8 cellular contexts compared by ENCODE assay signal in the genomic region with DNA sequence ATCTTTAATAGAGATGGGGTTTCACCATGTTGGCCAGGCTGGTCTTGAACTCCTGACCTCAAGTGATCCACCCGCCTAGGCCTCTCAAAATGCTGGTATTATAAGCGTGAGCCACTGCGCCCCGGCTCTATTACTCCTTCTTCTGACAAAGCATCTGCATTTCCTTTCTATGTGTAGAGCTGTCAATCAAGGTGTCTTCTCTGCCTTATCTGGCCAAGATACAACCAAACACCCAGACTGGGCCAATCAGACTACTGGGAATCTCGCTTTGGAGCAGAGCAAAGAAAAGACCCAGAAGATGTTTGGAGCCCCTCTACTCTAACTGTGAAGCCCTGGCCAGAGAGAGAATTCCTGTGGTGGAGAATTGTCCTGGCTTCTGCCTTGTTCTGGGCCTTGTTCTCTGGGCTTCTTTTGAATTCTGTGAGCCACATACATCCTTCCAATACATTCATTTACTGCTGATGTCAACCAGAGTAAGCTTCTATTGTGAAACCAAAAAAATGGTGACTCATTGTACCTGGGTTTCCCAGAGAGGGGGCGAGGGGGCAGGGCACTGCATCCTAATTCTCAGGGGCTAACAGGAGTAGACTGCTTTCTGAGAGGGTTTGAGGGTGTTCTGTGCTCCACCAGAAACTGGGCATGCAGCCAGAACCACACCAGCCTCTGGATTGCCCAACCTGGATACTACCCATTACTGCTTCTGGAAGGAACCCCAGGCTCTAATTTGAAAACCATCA. TPM values are rescaled to one million over a fixed set of nuclear protein-coding genes. Genes with fewer than 3 reads are reported as not detected.
A peak's percentile ranks its signal among the peaks of the same experiment; 100 is the strongest.
DNase-seq lines count a peak whose midpoint lies in the region; ATAC-seq, FAIRE-seq and TF ChIP-seq lines count a peak whose summit lies in the region.
"Had no signal": no experiment of that assay in that cellular context is flagged by ENCODE, and none has a peak within 500 bp of the region (broad histone marks: within the 10 kb centered on the region; RNA-seq: fewer than 3 reads in every experiment).

No MANE protein-coding gene starts in this region.

- H3K4me2 ChIP-seq in astrocyte (ENCODE audit: low read length): no peak overlapping the region

- H3K36me3 ChIP-seq in astrocyte (ENCODE audit: insufficient read depth, low read length): no peaks in the 10 kb centered on the region
- no peaks in the 10 kb centered on the region for H3K36me3 ChIP-seq in HAP-1 (replicated peaks)
- H3K36me3 ChIP-seq: thoracic aorta had no signal

- no peak for ATAC-seq in GM21381 (IDR thresholded peaks at IDR 0.05; ENCODE audit: unreplicated experiment)

- no peak overlapping the region for H3K4me3 ChIP-seq in astrocyte (ENCODE audit: insufficient read depth, low read depth, low read length)
- H3K4me3 ChIP-seq in HAP-1: no peak overlapping the region
- H3K4me3 ChIP-seq: thoracic aorta had no signal

- no peaks in the 10 kb centered on the region for H3K79me2 ChIP-seq in astrocyte (ENCODE audit: insufficient read depth, low read length)

- H3K9me3 ChIP-seq in astrocyte (ENCODE audit: insufficient read depth, low read depth, low read length): no peaks in the 10 kb centered on the region
- no peaks in the 10 kb centered on the region for H3K9me3 ChIP-seq in HAP-1
- H3K9me3 ChIP-seq: thoracic aorta had no signal

- TF ChIP-seq CTCF in GM20000 (IDR thresholded peaks at IDR 0.05; ENCODE audit: extremely low read depth, missing control alignments) (no peak), astrocyte (IDR thresholded peaks at IDR 0.05; ENCODE audit: insufficient read depth, low read depth, low read length) (no peak), osteocyte (IDR thresholded peaks at IDR 0.05) (no peak)

- H3K27me3 ChIP-seq in astrocyte (ENCODE audit: insufficient read depth, low read length): peaks cover 2% of the 10 kb centered on the region
- 0 out of 2 replicates have a peak, but pooled peaks cover 5% of the 10 kb centered on the region for H3K27me3 ChIP-seq in HAP-1 (ENCODE audit: low read depth)

- peak; percentile 49 for DNase-seq in GM20000 (ENCODE audit: low spot score)
- DNase-seq in NCI-H226: peak; percentile 87
- DNase-seq in astrocyte (ENCODE audit: low read depth): peak; percentile 10
- peak; percentile 75 to 80 for DNase-seq in stimulated activated CD4-positive, alpha-beta T cell treated with anti-CD3 and anti-CD28 coated beads, Interleukin-2, amount 100 ng/mL, for 24 hours
- no peak for DNase-seq in osteocyte (ENCODE audit: extremely low spot score, unreplicated experiment)
- no peak for DNase-seq in HAP-1 (ENCODE audit: low spot score in 2 of 2)

- H3K9me3 Mint-ChIP-seq in astrocyte (ENCODE audit: unreplicated experiment) (peaks cover 5% of the 10 kb centered on the region), osteocyte (ENCODE audit: unreplicated experiment) (no peaks in the 10 kb centered on the region)

- H3K27me3 Mint-ChIP-seq in astrocyte (ENCODE audit: low read depth, unreplicated experiment) (peaks cover 2% of the 10 kb centered on the region), osteocyte (ENCODE audit: unreplicated experiment) (peaks cover 41% of the 10 kb centered on the region)

- in situ Hi-C loops in HAP-1 (cut with MboI; ENCODE audit: low sequenced_read_pairs): no loop called here

- no peaks in the 10 kb centered on the region for H3K36me3 Mint-ChIP-seq in astrocyte (ENCODE audit: low read depth, unreplicated experiment)
- H3K36me3 Mint-ChIP-seq in osteocyte (ENCODE audit: unreplicated experiment): no peaks in the 10 kb centered on the region

- FAIRE-seq in astrocyte (lab: Jason Lieb, UNC): no peak

- H3K9ac ChIP-seq in astrocyte (ENCODE audit: low read length): no peak overlapping the region

- peak overlapping the region; percentile 47 for H3K27ac Mint-ChIP-seq in astrocyte (ENCODE audit: unreplicated experiment)
- H3K27ac Mint-ChIP-seq in osteocyte (ENCODE audit: unreplicated experiment): no peak overlapping the region

- H3K4me1 Mint-ChIP-seq in astrocyte (ENCODE audit: low read depth, unreplicated experiment): peaks cover 16% of the 10 kb centered on the region
- H3K4me1 Mint-ChIP-seq in osteocyte (ENCODE audit: unreplicated experiment): no peaks in the 10 kb centered on the region

- H2AFZ ChIP-seq in astrocyte (ENCODE audit: low read depth, low read length): no peak overlapping the region

- H4K20me1 ChIP-seq in astrocyte (ENCODE audit: insufficient read depth, low read length): no peaks in the 10 kb centered on the region

- H3K4me1 ChIP-seq in astrocyte (ENCODE audit: insufficient read depth, low read length) (no peaks in the 10 kb centered on the region), HAP-1 (no peaks in the 10 kb centered on the region)

- H3K27ac ChIP-seq in astrocyte (ENCODE audit: low read depth, low read length): no peak overlapping the region
- H3K27ac ChIP-seq: thoracic aorta had no signal

- H3K4me3 Mint-ChIP-seq in astrocyte (ENCODE audit: unreplicated experiment): no peak overlapping the region
- no peak overlapping the region for H3K4me3 Mint-ChIP-seq in osteocyte (ENCODE audit: unreplicated experiment)

RNA-seq across cellular contexts. Expression of a gene that starts 18.8 kb away (rescaled TPM):
- total RNA-seq in astrocyte: 3.1 and 6.2 TPM in 2 replicates
- 0.94 and 1.2 TPM in 2 replicates for total RNA-seq in osteocyte

RNA-seq across cellular contexts. Expression of a gene that starts 37.4 kb away (rescaled TPM):
- total RNA-seq in astrocyte (not detected in 2 replicates), osteocyte (not detected in 2 replicates)

Comparison
In these comparisons a context has a peak if more than half of its experiments do, and no peak if none do; other contexts are left out.
1. DNase-seq: peak in GM20000 (single experiment), NCI-H226 (single experiment), astrocyte (single experiment) and stimulated activated CD4-positive, alpha-beta T cell treated with anti-CD3 and anti-CD28 coated beads, Interleukin-2, amount 100 ng/mL, for 24 hours (2 of 2); none in osteocyte (single experiment) and HAP-1 (0 of 2).